ENCODE assay signal across 11 cellular contexts in the genomic region with DNA sequence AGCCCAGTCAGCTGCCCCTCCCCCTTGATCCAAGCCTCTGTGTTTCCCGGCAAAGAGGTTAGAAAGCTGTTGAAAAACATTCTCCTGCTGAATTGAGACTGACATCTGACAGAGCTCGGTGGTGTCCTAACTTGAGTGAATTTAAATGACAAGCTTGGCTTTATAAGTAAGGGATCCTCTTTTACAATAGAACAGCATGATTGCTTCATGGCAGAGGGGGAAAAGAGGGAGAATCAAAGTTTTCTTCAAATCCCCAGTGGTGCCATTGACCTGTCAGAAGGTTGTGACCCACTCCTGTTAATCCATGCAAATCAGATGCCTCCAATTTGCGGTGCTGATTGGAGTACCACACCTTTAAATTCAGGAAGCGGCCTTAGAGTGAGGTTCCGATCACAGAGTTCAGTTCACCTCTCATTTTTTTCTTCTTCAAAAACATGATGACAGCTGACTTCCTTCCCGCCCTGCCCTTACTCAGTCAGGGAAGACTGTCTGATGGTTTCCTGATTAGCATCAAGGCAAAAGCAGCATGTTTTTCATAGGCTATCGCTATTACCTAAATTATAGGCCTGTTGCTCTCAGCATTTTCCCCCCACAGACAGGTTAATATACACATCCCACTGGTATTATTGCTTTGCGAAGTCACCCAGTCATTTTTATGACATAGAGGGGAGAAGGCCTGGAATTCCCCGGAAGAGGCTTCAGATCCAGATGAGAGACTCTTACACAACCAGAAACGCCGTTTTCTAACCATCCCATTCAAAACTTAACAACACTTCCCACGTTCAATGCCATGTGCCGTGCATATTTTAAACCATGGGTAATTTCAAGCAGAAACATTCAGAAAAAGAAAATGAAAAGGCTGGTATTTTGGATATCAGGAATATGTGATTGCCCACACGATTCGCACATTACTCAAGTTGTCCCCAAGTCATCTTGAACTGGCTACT.
A peak's percentile ranks its signal among the peaks of the same experiment; 100 is the strongest.
DNase-seq lines count a peak whose midpoint lies in the region; ATAC-seq and TF ChIP-seq lines count a peak whose summit lies in the region.
"Had no signal": no experiment of that assay in that cellular context is flagged by ENCODE, and none has a peak within 500 bp of the region (broad histone marks: within the 10 kb centered on the region; RNA-seq: fewer than 3 reads in every experiment).

No MANE protein-coding gene starts in this region.

- no peak for TF ChIP-seq EP300 in gastroesophageal sphincter (IDR thresholded peaks at IDR 0.05)

- peak overlapping the region; percentile 81 for H3K4me2 ChIP-seq in OCI-LY7 (ENCODE audit: low read length)

- H3K9me2 ChIP-seq in OCI-LY7 (ENCODE audit: insufficient read depth, low read length), result no peaks in the 10 kb centered on the region

- H3K27ac ChIP-seq in OCI-LY7 (ENCODE audit: low read depth, low read length, poor library complexity, severe bottlenecking) (peak overlapping the region; percentile 98), gastroesophageal sphincter (peak overlapping the region in 2 of 4 donors; percentile 1 to 4)
- H3K27ac ChIP-seq: testis had no signal

- peaks cover 0 to 6% (median 0%) of the 10 kb centered on the region in 7 donors for H3K9me3 Mint-ChIP-seq in naive B cell

- H3K27me3 Mint-ChIP-seq in naive B cell, result no peaks in the 10 kb centered on the region

- POLR2A ChIA-PET in OCI-LY7 (lab: Charles Lee), result interaction anchor here (0.6 to 5.6 kb wide), 17 partner anchors 8 to 538 kb away, joined by 3 to 43 read pairs (median 4); no protein-coding TSS in a partner anchor

- H3K9me3 ChIP-seq in OCI-LY7 (ENCODE audit: low read length), result no peaks in the 10 kb centered on the region
- H3K9me3 ChIP-seq in gastroesophageal sphincter, result peaks cover 0 to 5% (median 0%) of the 10 kb centered on the region in 3 donors
- H3K9me3 ChIP-seq: testis had no signal

- H3K27ac Mint-ChIP-seq in naive B cell, result peak overlapping the region; percentile 96 to 98 (median 98)

- H3K4me3 Mint-ChIP-seq in naive B cell, result peak overlapping the region; percentile 2 to 86 (median 77)

- H3K36me3 Mint-ChIP-seq in naive B cell, result no peaks in the 10 kb centered on the region

- TF ChIP-seq CTCF in GM12864 (IDR thresholded peaks at IDR 0.05; ENCODE audit: low read depth, low read length, missing control alignments) (no peak), OCI-LY7 (conservative IDR thresholded peaks at IDR 0.05; ENCODE audit: low read length) (no peak), gastroesophageal sphincter (IDR thresholded peaks at IDR 0.05) (no peak)

- peaks cover 60% of the 10 kb centered on the region for H3K4me1 ChIP-seq in OCI-LY7 (ENCODE audit: insufficient read depth, low read length, poor library complexity, severe bottlenecking)
- H3K4me1 ChIP-seq in gastroesophageal sphincter, result peaks cover 0 to 12% (median 0%) of the 10 kb centered on the region in 3 donors
- H3K4me1 ChIP-seq: testis had no signal

- WGBS in gastroesophageal sphincter (ENCODE audit: low coverage in 1 of 2), 2 donors, result 65 to 70% methylated on average over 9 to 15 of the region's 15 CpGs

- H3K4me3 ChIP-seq in GM12864 (ENCODE audit: low read depth, low read length) (no peak overlapping the region; the same call in 1 of the 2 replicates), OCI-LY7 (ENCODE audit: low read depth, low read length, poor library complexity, severe bottlenecking) (peak overlapping the region; percentile 49), gastroesophageal sphincter (no peak overlapping the region)
- H3K4me3 ChIP-seq: testis had no signal

- H2AFZ ChIP-seq in OCI-LY7 (ENCODE audit: low read length), result peak overlapping the region; percentile 81

- peaks cover 71 to 84% (median 79%) of the 10 kb centered on the region in 3 donors for H3K4me1 Mint-ChIP-seq in naive B cell

- H3K36me3 ChIP-seq in OCI-LY7 (ENCODE audit: insufficient read depth, low read length) (no peaks in the 10 kb centered on the region), gastroesophageal sphincter (no peaks in the 10 kb centered on the region)

- DNase-seq in GM12864 (ENCODE audit: low read depth) (peak; percentile 47), OCI-LY7 (ENCODE audit: low spot score) (peak; percentile 86), naive B cell (peak; percentile 71), SW480 (ENCODE audit: low spot score) (no peak)
- no peak for DNase-seq in stimulated activated CD4-positive, alpha-beta T cell treated with anti-CD3 and anti-CD28 coated beads, Interleukin-4, amount 100 ng/mL, for 1 hour
- DNase-seq: cortex of kidney, occipital lobe, testis had no signal

- peaks cover 39% of the 10 kb centered on the region; the same call in 1 of the 2 replicates for H3K79me2 ChIP-seq in OCI-LY7 (ENCODE audit: insufficient read depth, low read depth, low read length)

- TSS peak; percentile 81 for BruUV-seq in OCI-LY7 (replicated peaks; lab: Mats Ljungman, UMichigan)

- ATAC-seq in GM21423 (IDR thresholded peaks at IDR 0.05; ENCODE audit: unreplicated experiment), result peak; percentile 35
- peak; percentile 61 to 68 for ATAC-seq in naive B cell (ENCODE audit: low read depth in 2 of 2)
- no peak for ATAC-seq in HG03280 (IDR thresholded peaks at IDR 0.05; ENCODE audit: unreplicated experiment)
- ATAC-seq in gastroesophageal sphincter, result no peak

- H4K20me1 ChIP-seq in OCI-LY7 (ENCODE audit: insufficient read depth, low read length), result no peaks in the 10 kb centered on the region

- CTCF ChIA-PET in OCI-LY7 (lab: Charles Lee; ENCODE audit: unreplicated experiment), result interaction anchor here (1.1 kb wide), 1 partner anchor 87 kb away, joined by 3 read pairs; no protein-coding TSS in a partner anchor

- no peak for TF ChIP-seq POLR2A in gastroesophageal sphincter (IDR thresholded peaks at IDR 0.05)

- no peaks in the 10 kb centered on the region for H3K27me3 ChIP-seq in gastroesophageal sphincter
- H3K27me3 ChIP-seq: testis had no signal

- intact Hi-C loops in OCI-LY7 (cut with micrococcal nuclease; ENCODE audit: unreplicated experiment), result loop anchor here (2.0 to 10.0 kb wide), 3 partner anchors 206 to 1694 kb away; partner anchors contain the start of gene CYFIP2

Comparison
In these comparisons a context has a peak if more than half of its experiments do, and no peak if none do; other contexts are left out.
1. DNase-seq: peak in GM12864 (single experiment), OCI-LY7 (single experiment) and naive B cell (single experiment); none in SW480 (single experiment) and stimulated activated CD4-positive, alpha-beta T cell treated with anti-CD3 and anti-CD28 coated beads, Interleukin-4, amount 100 ng/mL, for 1 hour (single experiment).
2. ATAC-seq: peak in GM21423 (single experiment) and naive B cell (2 of 2); none in HG03280 (single experiment) and gastroesophageal sphincter (single experiment).